Comparison of ENCODE assay signal across 15 cellular contexts in genomic region chr7:119664601-119665000, GRCh38.
DNase-seq lines count a peak whose midpoint lies in the region; FAIRE-seq and TF ChIP-seq lines count a peak whose summit lies in the region.
"Had no signal": no experiment of that assay in that cellular context is flagged by ENCODE, and none has a peak within 500 bp of the region (broad histone marks: within the 10 kb centered on the region; RNA-seq: fewer than 3 reads in every experiment).

No MANE protein-coding gene starts in this region.

- POLR2A ChIA-PET in endothelial cell of umbilical vein (lab: Charles Lee), result no interaction called here

- dilution Hi-C loops in endothelial cell of umbilical vein (cut with MboI; ENCODE audit: extremely low pct_ligation_motif_present, low sequenced_read_pairs), result no loop called here

- peaks cover 10% of the 10 kb centered on the region for H3K4me1 ChIP-seq in endothelial cell of umbilical vein (ENCODE audit: control insufficient read depth, extremely low read depth, insufficient read depth, low read length)
- H3K4me1 ChIP-seq: BLaER1 treated with 17β-estradiol and CSF1 and Interleukin-3, amounts not matched to agents 10 nM and 100 nM; right atrium auricular region had no signal

- no peaks in the 10 kb centered on the region for H3K9me1 ChIP-seq in endothelial cell of umbilical vein (replicated peaks; ENCODE audit: control insufficient read depth, extremely low read depth, insufficient read depth, low read length)

- H3K9ac ChIP-seq in endothelial cell of umbilical vein (replicated peaks; ENCODE audit: extremely low read depth, insufficient read depth, low read length), result peak overlapping the region; percentile 37
- H3K9ac ChIP-seq: BLaER1 treated with 17β-estradiol and CSF1 and Interleukin-3, amounts not matched to agents 10 nM and 100 nM had no signal

- intact Hi-C loops in endothelial cell of umbilical vein (cut with micrococcal nuclease), result loop anchor here (1.0 kb wide), 1 partner anchor 56 kb away; no protein-coding TSS in a partner anchor

- H3K27me3 ChIP-seq in endothelial cell of umbilical vein (ENCODE audit: control insufficient read depth in 2 of 2, insufficient read depth in 2 of 2, low read length in 2 of 2), result no peaks in the 10 kb centered on the region
- H3K27me3 ChIP-seq: BLaER1 treated with 17β-estradiol and CSF1 and Interleukin-3, amounts not matched to agents 10 nM and 100 nM; right atrium auricular region had no signal

- H3K4me2 ChIP-seq in endothelial cell of umbilical vein (ENCODE audit: insufficient read depth, low read length), result peak overlapping the region; percentile 67
- H3K4me2 ChIP-seq: BLaER1 treated with 17β-estradiol and CSF1 and Interleukin-3, amounts not matched to agents 10 nM and 100 nM had no signal

- DNase-seq in AG20443 (ENCODE audit: low spot score), result peak; percentile 6
- DNase-seq in RCC 7860 (ENCODE audit: low spot score), result peak; percentile 94
- DNase-seq in endothelial cell of umbilical vein (ENCODE audit: low read depth, low spot score), result peak; percentile 79
- peak; percentile 56 for DNase-seq in myocyte (ENCODE audit: low read depth)
- DNase-seq in activated CD4-positive, alpha-beta T cell treated with anti-CD3 and anti-CD28 coated beads, Interleukin-2, amount 50 U/mL, for 4 hours, result no peak
- no peak for DNase-seq in activated CD4-positive, CD25-positive, alpha-beta regulatory T cell (lab: John Stamatoyannopoulos, UW)
- no peak for DNase-seq in GM19240 (ENCODE audit: insufficient read length, low spot score)
- DNase-seq in KG1 (lab: John Stamatoyannopoulos, UW), result no peak
- DNase-seq: activated CD4-positive, alpha-beta T cell treated with anti-CD3 and anti-CD28 coated beads for 36 hours; aorta; DND-41; H7; NCI-H1105 had no signal

- no peaks in the 10 kb centered on the region for H3K79me2 ChIP-seq in endothelial cell of umbilical vein (ENCODE audit: control insufficient read depth, insufficient read depth, low read length)

- H2AFZ ChIP-seq in endothelial cell of umbilical vein (ENCODE audit: low read depth, low read length), result no peak overlapping the region

- no peaks in the 10 kb centered on the region for H4K20me1 ChIP-seq in endothelial cell of umbilical vein (replicated peaks; ENCODE audit: control insufficient read depth, extremely low read depth, insufficient read depth, low read length)
- H4K20me1 ChIP-seq: BLaER1 treated with 17β-estradiol and CSF1 and Interleukin-3, amounts not matched to agents 10 nM and 100 nM had no signal

- H3K36me3 ChIP-seq in endothelial cell of umbilical vein (ENCODE audit: control insufficient read depth in 2 of 2, extremely low read depth in 1 of 2, insufficient read depth in 2 of 2, low read length in 2 of 2), result no peaks in the 10 kb centered on the region
- H3K36me3 ChIP-seq: BLaER1 treated with 17β-estradiol and CSF1 and Interleukin-3, amounts not matched to agents 10 nM and 100 nM; right atrium auricular region had no signal

- peak; percentile 99 for FAIRE-seq in RCC 7860 (lab: Jason Lieb, UNC)
- FAIRE-seq in endothelial cell of umbilical vein (lab: Jason Lieb, UNC), result peak; percentile 62

- peak overlapping the region; percentile 77 for H3K27ac ChIP-seq in endothelial cell of umbilical vein (ENCODE audit: insufficient read depth, low read depth, low read length)
- H3K27ac ChIP-seq: BLaER1 treated with 17β-estradiol and CSF1 and Interleukin-3, amounts not matched to agents 10 nM and 100 nM; right atrium auricular region had no signal

- TF ChIP-seq POLR2A in endothelial cell of umbilical vein (IDR thresholded peaks at IDR 0.05; ENCODE audit: low read depth, low read length), result no peak

- H3K9me3 ChIP-seq in endothelial cell of umbilical vein (replicated peaks; ENCODE audit: control insufficient read depth, insufficient read depth, low read length), result no peaks in the 10 kb centered on the region
- H3K9me3 ChIP-seq: BLaER1 treated with 17β-estradiol and CSF1 and Interleukin-3, amounts not matched to agents 10 nM and 100 nM; right atrium auricular region had no signal

- TF ChIP-seq CTCF in endothelial cell of umbilical vein (IDR thresholded peaks at IDR 0.05; ENCODE audit: extremely low read depth in 1 of 2, insufficient read depth in 1 of 2, low read depth in 1 of 2, low read length in 2 of 2), result no peak

- BruUV-seq in endothelial cell of umbilical vein (replicated peaks; lab: Mats Ljungman, UMichigan), result no TSS peak

- CTCF ChIA-PET in endothelial cell of umbilical vein (lab: Charles Lee), result no interaction called here

- no peak overlapping the region for H3K4me3 ChIP-seq in endothelial cell of umbilical vein (replicated peaks in 1 of 3; ENCODE audit: insufficient read depth in 1 of 3, low read depth in 1 of 3, low read length in 3 of 3)
- H3K4me3 ChIP-seq: BLaER1 treated with 17β-estradiol and CSF1 and Interleukin-3, amounts not matched to agents 10 nM and 100 nM; right atrium auricular region had no signal

TF ChIP-seq in endothelial cell of umbilical vein, 7 proteins besides CTCF, POLR2A, EP300 and RAD21:
- TF ChIP-seq POLR2AphosphoS5 (IDR thresholded peaks at IDR 0.05; ENCODE audit: insufficient read depth, low read depth, low read length), result no peak
- no peak for TF ChIP-seq MYC (IDR thresholded peaks at IDR 0.05; ENCODE audit: low read depth, low read length)
- peak; percentile 84 for TF ChIP-seq JUN (IDR thresholded peaks at IDR 0.05; ENCODE audit: borderline replicate concordance, insufficient read depth, insufficient read length, low read depth)
- no peak for TF ChIP-seq EZH2 (IDR thresholded peaks at IDR 0.05; ENCODE audit: borderline replicate concordance, low read depth, low read length, severe bottlenecking)
- TF ChIP-seq GATA2 (IDR thresholded peaks at IDR 0.05; ENCODE audit: insufficient read depth, insufficient read length, low read depth, low read length), result no peak
- no peak for TF ChIP-seq MAX (IDR thresholded peaks at IDR 0.05; ENCODE audit: insufficient read depth, insufficient read length)
- TF ChIP-seq FOS (IDR thresholded peaks at IDR 0.05; ENCODE audit: borderline replicate concordance, insufficient read depth, low read length), result peak; percentile 96

Comparison
In these comparisons a context has a peak if more than half of its experiments do, and no peak if none do; other contexts are left out.
1. DNase-seq: peak in AG20443 (single experiment), RCC 7860 (single experiment), endothelial cell of umbilical vein (single experiment) and myocyte (single experiment); none in activated CD4-positive, alpha-beta T cell treated with anti-CD3 and anti-CD28 coated beads, Interleukin-2, amount 50 U/mL, for 4 hours (0 of 2), activated CD4-positive, CD25-positive, alpha-beta regulatory T cell (0 of 4), GM19240 (single experiment) and KG1 (single experiment).